In the genomic region with DNA sequence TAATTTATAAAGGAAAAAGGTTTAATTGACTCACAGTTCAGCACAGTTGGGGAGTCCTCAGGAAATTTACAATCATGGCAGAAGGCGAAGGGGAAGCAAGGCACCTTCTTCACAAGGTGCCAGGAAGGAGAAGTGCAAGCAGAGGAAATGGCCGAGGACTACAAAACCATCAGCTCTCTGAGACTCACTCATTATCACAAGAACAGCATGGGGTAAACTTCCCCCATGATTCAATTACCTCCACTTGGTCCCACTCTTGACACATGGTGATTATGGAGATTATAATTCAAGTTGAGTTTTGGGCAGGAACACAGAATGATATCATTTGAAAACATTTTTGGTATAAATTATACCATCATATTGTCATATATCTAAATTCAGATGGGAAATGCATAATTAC, we compare ENCODE assay signal across 25 cellular contexts.
"Had no signal": no experiment of that assay in that cellular context is flagged by ENCODE, and none has a peak within 500 bp of the region (broad histone marks: within the 10 kb centered on the region; RNA-seq: fewer than 3 reads in every experiment).

No MANE protein-coding gene starts in this region.

- H3K27ac ChIP-seq: brain microvascular endothelial cell, cardiac muscle cell, WERI-Rb-1 had no signal

- H3K27me3 ChIP-seq: brain microvascular endothelial cell, cardiac muscle cell, MG63 had no signal

- ATAC-seq: activated CD4-positive, CD25-positive, alpha-beta regulatory T cell treated with anti-CD3 and anti-CD28 coated beads, Interleukin-2, amount 50 U/mL, for 24 hours; activated CD8-positive, alpha-beta T cell treated with anti-CD3 and anti-CD28 coated beads for 36 hours; activated T-cell treated with anti-CD3 and anti-CD28 coated beads, Interleukin-2, amount 50 U/mL, for 72 hours; Panc1; T-cell had no signal

- H3K4me3 ChIP-seq: cardiac muscle cell, MG63 had no signal

- DNase-seq: activated CD4-positive, alpha-beta T cell treated with anti-CD3 and anti-CD28 coated beads for 4 hours; activated CD8-positive, alpha-beta memory T cell treated with anti-CD3 and anti-CD28 coated beads, Interleukin-2, amount 50 U/mL, for 4 hours; activated CD8-positive, alpha-beta T cell treated with anti-CD3 and anti-CD28 coated beads for 36 hours; activated gamma-delta T cell treated with Interleukin-2 at 50 U/mL for 16 hours; activated naive CD4-positive, alpha-beta T cell treated with anti-CD3 and anti-CD28 coated beads, Interleukin-2, amount 10 ng/mL, durations not matched to agents 7 days and 5 days; activated naive CD8-positive, alpha-beta T cell treated with anti-CD3 and anti-CD28 coated beads for 36 hours; activated T-cell treated with anti-CD3 and anti-CD28 coated beads, Interleukin-2, amount 50 U/mL, for 72 hours; brain microvascular endothelial cell; MG63; MV-4-11; NCI-H1105; NCI-H1436; NCI-H1694 treated with DMSO at 0.1 percent for 48 hours; NCI-H2029 treated with DMSO at 0.1 percent for 48 hours; NCI-H2171 treated with DMSO at 0.1 percent for 48 hours; NCI-H226; OCI-M1; SHP77; T-cell; T-helper 2 cell; T1000; WERI-Rb-1 had no signal

- H3K36me3 ChIP-seq: brain microvascular endothelial cell, cardiac muscle cell, MG63, WERI-Rb-1 had no signal

- H3K9me3 ChIP-seq: MG63 had no signal
